ENCODE assay signal across 1 cellular context in genomic region chr4:182384496-182385155, GRCh38.
TF ChIP-seq lines count a peak whose summit lies in the region.

No MANE protein-coding gene starts in this region.

TF ChIP-seq in IMR-90, 13 proteins besides CTCF, POLR2A, EP300 and RAD21:
- TF ChIP-seq BHLHE40 (IDR thresholded peaks at IDR 0.05; ENCODE audit: low read depth, low read length) (no peak), ELK1 (IDR thresholded peaks at IDR 0.05; ENCODE audit: borderline replicate concordance, low read depth, low read length) (no peak), FOS (IDR thresholded peaks at IDR 0.05; ENCODE audit: low read depth, low read length) (no peak), USF2 (IDR thresholded peaks at IDR 0.05; ENCODE audit: low read depth, low read length) (no peak), RFX5 (IDR thresholded peaks at IDR 0.05; ENCODE audit: low read depth, low read length) (no peak), MAFK (IDR thresholded peaks at IDR 0.05; ENCODE audit: low read depth, low read length) (no peak), NFE2L2 (IDR thresholded peaks at IDR 0.05; ENCODE audit: low read depth, low read length) (no peak), CHD1 (IDR thresholded peaks at IDR 0.05; ENCODE audit: low read depth, low read length) (no peak), CEBPB (IDR thresholded peaks at IDR 0.05; ENCODE audit: low read depth, low read length) (no peak), SMC3 (IDR thresholded peaks at IDR 0.05; ENCODE audit: low read depth, low read length) (no peak), MAZ (IDR thresholded peaks at IDR 0.05; ENCODE audit: borderline replicate concordance, low read depth, low read length) (no peak), RCOR1 (IDR thresholded peaks at IDR 0.05; ENCODE audit: insufficient replicate concordance, low read length) (no peak), MXI1 (IDR thresholded peaks at IDR 0.05; ENCODE audit: borderline replicate concordance, low read depth, low read length) (no peak)
